16 cellular contexts compared by ENCODE assay signal in genomic region chr3:143480306-143480852, GRCh38.
DNase-seq lines count a peak whose midpoint lies in the region; ATAC-seq and TF ChIP-seq lines count a peak whose summit lies in the region.
"Had no signal": no experiment of that assay in that cellular context is flagged by ENCODE, and none has a peak within 500 bp of the region (broad histone marks: within the 10 kb centered on the region; RNA-seq: fewer than 3 reads in every experiment).

No MANE protein-coding gene starts in this region.

- H3K9me3 Mint-ChIP-seq in nephron progenitor cell: peaks cover 9% of the 10 kb centered on the region
- H3K9me3 Mint-ChIP-seq: activated T-cell treated with anti-CD3 and anti-CD28 coated beads, Interleukin-2, amount 50 U/mL, for 4 hours; CD4-positive, CD25-positive, alpha-beta regulatory T cell had no signal

- TF ChIP-seq CTCF in choroid plexus epithelial cell (conservative IDR thresholded peaks at IDR 0.05; ENCODE audit: low read depth, low read length) (no peak), upper lobe of right lung (IDR thresholded peaks at IDR 0.05) (no peak), nephron progenitor cell (IDR thresholded peaks at IDR 0.05) (no peak), ascending aorta (IDR thresholded peaks at IDR 0.05) (no peak)

- H3K36me3 ChIP-seq in upper lobe of right lung: no peaks in the 10 kb centered on the region
- no peaks in the 10 kb centered on the region for H3K36me3 ChIP-seq in ascending aorta
- H3K36me3 ChIP-seq: thoracic aorta had no signal

- DNase-seq in HK-2 (ENCODE audit: unreplicated experiment): peak; percentile 35
- peak; percentile 58 for DNase-seq in choroid plexus epithelial cell (ENCODE audit: low read depth)
- DNase-seq in left colon: no peak
- DNase-seq in upper lobe of right lung: no peak
- no peak for DNase-seq in nephron progenitor cell
- no peak for DNase-seq in SHP77 treated with DMSO at 0.1 percent for 48 hours (lab: John Stamatoyannopoulos, UW)
- DNase-seq in ascending aorta (ENCODE audit: low spot score in 2 of 2): no peak
- DNase-seq: activated CD4-positive, alpha-beta T cell treated with anti-CD3 and anti-CD28 coated beads, Interleukin-2, amount 50 U/mL, for 1 hour; activated T-cell treated with anti-CD3 and anti-CD28 coated beads, Interleukin-2, amount 50 U/mL, for 4 hours; amygdala; CD4-positive, CD25-positive, alpha-beta regulatory T cell; naive B cell; stimulated activated CD4-positive, alpha-beta T cell treated with anti-CD3 and anti-CD28 coated beads, Interleukin-1b, Interleukin-23, amount 100 ng/mL, for 48 hours; stimulated activated CD8-positive, alpha-beta memory T cell treated with anti-CD3 and anti-CD28 coated beads, Interleukin-4, amount 100 ng/mL, for 48 hours; T1000 had no signal

- intact Hi-C loops in left colon (cut with DNase I, micrococcal nuclease): no loop called here
- intact Hi-C loops in upper lobe of right lung (cut with DNase I): no loop called here
- intact Hi-C loops in ascending aorta (cut with DNase I): no loop called here

- H3K9me3 ChIP-seq in upper lobe of right lung (no peaks in the 10 kb centered on the region), ascending aorta (no peaks in the 10 kb centered on the region)
- H3K9me3 ChIP-seq: thoracic aorta had no signal

- H3K27ac ChIP-seq in upper lobe of right lung: no peak overlapping the region
- no peak overlapping the region for H3K27ac ChIP-seq in ascending aorta
- H3K27ac ChIP-seq: thoracic aorta had no signal

- H3K27me3 Mint-ChIP-seq in nephron progenitor cell (ENCODE audit: low read depth, poor library complexity): no peaks in the 10 kb centered on the region
- H3K27me3 Mint-ChIP-seq: CD4-positive, CD25-positive, alpha-beta regulatory T cell; naive B cell had no signal

- no peak overlapping the region for H3K27ac Mint-ChIP-seq in nephron progenitor cell
- H3K27ac Mint-ChIP-seq: CD4-positive, CD25-positive, alpha-beta regulatory T cell had no signal

- no peak overlapping the region for H3K4me3 Mint-ChIP-seq in nephron progenitor cell
- H3K4me3 Mint-ChIP-seq: activated T-cell treated with anti-CD3 and anti-CD28 coated beads, Interleukin-2, amount 50 U/mL, for 4 hours; CD4-positive, CD25-positive, alpha-beta regulatory T cell had no signal

- ATAC-seq in left colon (peak; percentile 91), upper lobe of right lung (peak; percentile 74)
- ATAC-seq: activated T-cell treated with anti-CD3 and anti-CD28 coated beads, Interleukin-2, amount 50 U/mL, for 4 hours had no signal

- H3K36me3 Mint-ChIP-seq in nephron progenitor cell (ENCODE audit: low read depth): no peaks in the 10 kb centered on the region

- peaks cover 12% of the 10 kb centered on the region for H3K4me1 Mint-ChIP-seq in nephron progenitor cell
- H3K4me1 Mint-ChIP-seq: CD4-positive, CD25-positive, alpha-beta regulatory T cell had no signal

- H3K27me3 ChIP-seq in upper lobe of right lung (no peaks in the 10 kb centered on the region), ascending aorta (no peaks in the 10 kb centered on the region)

- H3K4me1 ChIP-seq in upper lobe of right lung: no peaks in the 10 kb centered on the region
- H3K4me1 ChIP-seq in ascending aorta: peaks cover 0 to 3% of the 10 kb centered on the region in 2 donors

- H3K4me3 ChIP-seq in choroid plexus epithelial cell (ENCODE audit: low read depth, low read length) (no peak overlapping the region), upper lobe of right lung (no peak overlapping the region), ascending aorta (no peak overlapping the region)
- H3K4me3 ChIP-seq: thoracic aorta had no signal

Comparison
In these comparisons a context has a peak if more than half of its experiments do, and no peak if none do; other contexts are left out.
1. DNase-seq: peak in HK-2 (single experiment) and choroid plexus epithelial cell (single experiment); none in left colon (0 of 2), upper lobe of right lung (single experiment), nephron progenitor cell (single experiment), SHP77 treated with DMSO at 0.1 percent for 48 hours (single experiment) and ascending aorta (0 of 2).